7 cellular contexts compared by ENCODE assay signal in the genomic region with DNA sequence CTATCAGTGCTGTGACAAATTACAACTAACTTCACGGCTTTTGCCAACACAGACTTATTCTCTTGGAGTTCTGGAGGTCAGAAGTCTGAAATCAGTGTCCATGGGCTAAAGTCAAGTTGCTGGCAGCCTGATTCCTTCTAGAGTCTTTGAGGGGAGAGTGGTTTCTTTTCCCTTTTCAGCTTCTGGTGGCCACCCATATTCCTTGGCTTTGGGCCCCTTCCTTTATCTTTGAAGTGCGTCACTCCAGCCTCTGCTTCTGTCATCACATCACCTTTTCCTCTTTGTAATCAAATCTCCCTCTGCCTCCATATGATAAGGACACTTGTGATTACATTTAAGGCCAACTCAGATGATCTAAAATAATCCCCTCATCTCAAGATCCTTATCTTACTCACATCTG. TPM values are rescaled to one million over a fixed set of nuclear protein-coding genes. Genes with fewer than 3 reads are reported as not detected.
"Had no signal": no experiment of that assay in that cellular context is flagged by ENCODE, and none has a peak within 500 bp of the region (broad histone marks: within the 10 kb centered on the region; RNA-seq: fewer than 3 reads in every experiment).

No MANE protein-coding gene starts in this region.

- H2AFZ ChIP-seq: GM23338 had no signal

- H3K9me3 Mint-ChIP-seq: GM23338 had no signal

- FAIRE-seq: H1, H54, HTR-8/SVneo had no signal

- H3K4me3 ChIP-seq: GM23338 had no signal

- DNase-seq: H9, HCEC 1CT, IMR-90 had no signal

- H3K4me3 Mint-ChIP-seq: GM23338, H9 had no signal

- H3K27ac Mint-ChIP-seq: GM23338, H9 had no signal

- ATAC-seq: GM23338 had no signal

- H3K4me1 Mint-ChIP-seq: H9 had no signal

- H3K4me2 ChIP-seq: GM23338 had no signal

RNA-seq across cellular contexts. Expression of a gene that starts 20.0 kb away (rescaled TPM):
- polyA plus RNA-seq: GM23338 had no signal
